ENCODE assay signal across 9 cellular contexts in the genomic region with DNA sequence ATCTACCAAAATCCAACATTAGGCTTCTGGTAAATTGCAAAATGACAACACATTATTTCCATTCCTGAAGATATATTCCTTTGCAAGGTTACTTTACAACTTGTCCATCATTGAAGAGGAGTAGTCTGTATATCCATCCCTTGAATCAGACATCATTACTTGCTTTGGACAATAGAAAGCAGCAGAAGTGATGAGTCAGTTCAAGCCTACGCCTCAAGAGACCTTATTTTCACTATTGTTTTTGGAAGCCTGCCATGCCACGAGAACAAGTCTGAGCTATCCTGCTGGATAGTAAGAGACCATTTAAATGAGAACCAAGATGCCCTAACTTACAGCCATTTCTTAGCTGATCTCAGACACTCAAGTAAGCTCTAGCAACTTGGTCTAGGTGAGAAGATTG.
DNase-seq lines count a peak whose midpoint lies in the region; ATAC-seq and TF ChIP-seq lines count a peak whose summit lies in the region.
"Had no signal": no experiment of that assay in that cellular context is flagged by ENCODE, and none has a peak within 500 bp of the region (broad histone marks: within the 10 kb centered on the region; RNA-seq: fewer than 3 reads in every experiment).

No MANE protein-coding gene starts in this region.

- H3K9me3 ChIP-seq in SK-N-SH (peaks cover 15% of the 10 kb centered on the region), osteoblast (ENCODE audit: low read depth, low read length) (no peaks in the 10 kb centered on the region), T-helper 17 cell (ENCODE audit: control insufficient read depth, low read length, poor library complexity, severe bottlenecking) (no peaks in the 10 kb centered on the region), right atrium auricular region (peaks cover 0 to 12% of the 10 kb centered on the region in 2 donors)

- no peaks in the 10 kb centered on the region for H3K4me1 ChIP-seq in SK-N-SH (ENCODE audit: control insufficient read depth in 1 of 2, insufficient read depth in 2 of 2, low read depth in 1 of 2, low read length in 1 of 2)
- peaks cover 11% of the 10 kb centered on the region for H3K4me1 ChIP-seq in osteoblast (ENCODE audit: insufficient read depth, low read length)
- H3K4me1 ChIP-seq in right atrium auricular region = no peaks in the 10 kb centered on the region

- H2AFZ ChIP-seq in SK-N-SH (ENCODE audit: low read depth) (0 out of 2 replicates have a peak overlapping the region, but pooled peaks have one; percentile 1), osteoblast (ENCODE audit: low read length) (no peak overlapping the region)

- H3K4me3 Mint-ChIP-seq in T-helper 17 cell = no peak overlapping the region
- no peak overlapping the region for H3K4me3 Mint-ChIP-seq in activated CD4-positive, alpha-beta memory T cell treated with anti-CD3 and anti-CD28 coated beads, Interleukin-2, amount 10 ng/mL, durations not matched to agents 7 days and 5 days
- H3K4me3 Mint-ChIP-seq in activated naive CD4-positive, alpha-beta T cell treated with anti-CD3 and anti-CD28 coated beads, Interleukin-2, amount 10 ng/mL, durations not matched to agents 7 days and 5 days = no peak overlapping the region

- peaks cover 14% of the 10 kb centered on the region for H3F3A ChIP-seq in SK-N-SH (replicated peaks; ENCODE audit: insufficient read depth)

- no peak for TF ChIP-seq EP300 in SK-N-SH (IDR thresholded peaks at IDR 0.05; ENCODE audit: borderline replicate concordance in 1 of 2, low read depth in 1 of 2, low read length in 1 of 2)

- no peaks in the 10 kb centered on the region for H3K9me2 ChIP-seq in SK-N-SH

- H3K36me3 ChIP-seq in SK-N-SH (replicated peaks in 1 of 2; ENCODE audit: control insufficient read depth in 1 of 2, insufficient read depth in 2 of 2, low read length in 1 of 2) (no peaks in the 10 kb centered on the region), osteoblast (ENCODE audit: insufficient read depth, low read length) (no peaks in the 10 kb centered on the region), right atrium auricular region (no peaks in the 10 kb centered on the region)

- TF ChIP-seq CTCF in SK-N-SH (IDR thresholded peaks at IDR 0.05) (no peak), osteoblast (IDR thresholded peaks at IDR 0.05; ENCODE audit: extremely low read depth, low read depth, low read length) (no peak), right atrium auricular region (IDR thresholded peaks at IDR 0.05) (no peak)

- H3K27me3 ChIP-seq in SK-N-SH (ENCODE audit: insufficient read depth) = no peaks in the 10 kb centered on the region
- peaks cover 36% of the 10 kb centered on the region for H3K27me3 ChIP-seq in osteoblast (ENCODE audit: insufficient read depth, low read length)
- no peaks in the 10 kb centered on the region for H3K27me3 ChIP-seq in right atrium auricular region

- H3K27ac ChIP-seq in SK-N-SH (ENCODE audit: low read depth in 2 of 2, low read length in 1 of 2) (peak overlapping the region in 1 of 2 experiments; percentile 51; a peak in 2 of 4 replicates), osteoblast (ENCODE audit: low read depth, low read length) (no peak overlapping the region), right atrium auricular region (no peak overlapping the region)

- peaks cover 4% of the 10 kb centered on the region; the same call in 1 of the 2 replicates for H4K20me1 ChIP-seq in SK-N-SH (ENCODE audit: insufficient read depth)
- no peaks in the 10 kb centered on the region for H4K20me1 ChIP-seq in osteoblast (ENCODE audit: insufficient read depth, low read length)

- no peaks in the 10 kb centered on the region for H3K4me1 Mint-ChIP-seq in T-helper 17 cell
- H3K4me1 Mint-ChIP-seq in activated CD4-positive, alpha-beta memory T cell treated with anti-CD3 and anti-CD28 coated beads, Interleukin-2, amount 10 ng/mL, durations not matched to agents 7 days and 5 days = no peaks in the 10 kb centered on the region
- H3K4me1 Mint-ChIP-seq in activated naive CD4-positive, alpha-beta T cell treated with anti-CD3 and anti-CD28 coated beads, Interleukin-2, amount 10 ng/mL, durations not matched to agents 7 days and 5 days = no peaks in the 10 kb centered on the region

- no peak for DNase-seq in SK-N-SH
- peak; percentile 88 for DNase-seq in osteoblast (ENCODE audit: insufficient read length, low spot score, missing footprints)
- DNase-seq in T-helper 17 cell = no peak
- no peak for DNase-seq in activated CD4-positive, alpha-beta memory T cell treated with anti-CD3 and anti-CD28 coated beads, Interleukin-2, amount 10 ng/mL, durations not matched to agents 7 days and 5 days
- no peak for DNase-seq in right atrium auricular region (ENCODE audit: low spot score)
- no peak for DNase-seq in activated naive CD4-positive, alpha-beta T cell treated with anti-CD3 and anti-CD28 coated beads, Interleukin-2, amount 10 ng/mL, durations not matched to agents 7 days and 5 days
- DNase-seq: activated naive CD4-positive, alpha-beta T cell treated with Interleukin-2 at 50 U/mL for 16 hours had no signal

- CTCF ChIA-PET in SK-N-SH (lab: Yijun Ruan, JAX) = no interaction called here
- CTCF ChIA-PET in activated CD4-positive, alpha-beta memory T cell treated with anti-CD3 and anti-CD28 coated beads, Interleukin-2, amount 10 ng/mL, durations not matched to agents 7 days and 5 days (lab: Charles Lee) = no interaction called here
- CTCF ChIA-PET in activated naive CD4-positive, alpha-beta T cell treated with anti-CD3 and anti-CD28 coated beads, Interleukin-2, amount 10 ng/mL, durations not matched to agents 7 days and 5 days (lab: Charles Lee) = no interaction called here

- no peak overlapping the region for H3K4me3 ChIP-seq in SK-N-SH (ENCODE audit: low read depth in 2 of 2, low read length in 1 of 2)
- no peak overlapping the region for H3K4me3 ChIP-seq in osteoblast (ENCODE audit: insufficient read depth, low read length)
- H3K4me3 ChIP-seq in right atrium auricular region = no peak overlapping the region

- no peaks in the 10 kb centered on the region for H3K36me3 Mint-ChIP-seq in T-helper 17 cell (ENCODE audit: low read depth)
- no peaks in the 10 kb centered on the region for H3K36me3 Mint-ChIP-seq in activated CD4-positive, alpha-beta memory T cell treated with anti-CD3 and anti-CD28 coated beads, Interleukin-2, amount 10 ng/mL, durations not matched to agents 7 days and 5 days (ENCODE audit: low read depth)
- no peaks in the 10 kb centered on the region for H3K36me3 Mint-ChIP-seq in activated naive CD4-positive, alpha-beta T cell treated with anti-CD3 and anti-CD28 coated beads, Interleukin-2, amount 10 ng/mL, durations not matched to agents 7 days and 5 days

- H3K79me2 ChIP-seq in SK-N-SH (ENCODE audit: insufficient read depth) (no peaks in the 10 kb centered on the region), osteoblast (ENCODE audit: insufficient read depth, low read length) (no peaks in the 10 kb centered on the region)

- POLR2A ChIA-PET in SK-N-SH (lab: Yijun Ruan, JAX) = no interaction called here
- POLR2A ChIA-PET in activated CD4-positive, alpha-beta memory T cell treated with anti-CD3 and anti-CD28 coated beads, Interleukin-2, amount 10 ng/mL, durations not matched to agents 7 days and 5 days (lab: Charles Lee) = no interaction called here

- 0% methylated on average over 2 of the region's 2 CpGs for WGBS in SK-N-SH (ENCODE audit: low lambda C conversion rate)

- no peak overlapping the region for H3K27ac Mint-ChIP-seq in T-helper 17 cell
- no peak overlapping the region for H3K27ac Mint-ChIP-seq in activated CD4-positive, alpha-beta memory T cell treated with anti-CD3 and anti-CD28 coated beads, Interleukin-2, amount 10 ng/mL, durations not matched to agents 7 days and 5 days
- H3K27ac Mint-ChIP-seq in activated naive CD4-positive, alpha-beta T cell treated with anti-CD3 and anti-CD28 coated beads, Interleukin-2, amount 10 ng/mL, durations not matched to agents 7 days and 5 days = no peak overlapping the region

- H3K4me2 ChIP-seq in SK-N-SH (peak overlapping the region; percentile 31; the same call in 1 of the 2 replicates), osteoblast (ENCODE audit: insufficient read depth, low read length) (peak overlapping the region; percentile 2)

- no peaks in the 10 kb centered on the region for H3K27me3 Mint-ChIP-seq in T-helper 17 cell
- no peaks in the 10 kb centered on the region for H3K27me3 Mint-ChIP-seq in activated CD4-positive, alpha-beta memory T cell treated with anti-CD3 and anti-CD28 coated beads, Interleukin-2, amount 10 ng/mL, durations not matched to agents 7 days and 5 days
- no peaks in the 10 kb centered on the region for H3K27me3 Mint-ChIP-seq in activated naive CD4-positive, alpha-beta T cell treated with anti-CD3 and anti-CD28 coated beads, Interleukin-2, amount 10 ng/mL, durations not matched to agents 7 days and 5 days

- H3K9ac ChIP-seq in SK-N-SH = no peak overlapping the region

- peaks cover 3% of the 10 kb centered on the region for H3K9me3 Mint-ChIP-seq in activated CD4-positive, alpha-beta memory T cell treated with anti-CD3 and anti-CD28 coated beads, Interleukin-2, amount 10 ng/mL, durations not matched to agents 7 days and 5 days
- peaks cover 3% of the 10 kb centered on the region for H3K9me3 Mint-ChIP-seq in activated naive CD4-positive, alpha-beta T cell treated with anti-CD3 and anti-CD28 coated beads, Interleukin-2, amount 10 ng/mL, durations not matched to agents 7 days and 5 days

- peak; percentile 74 for ATAC-seq in GM18909 (IDR thresholded peaks at IDR 0.05; ENCODE audit: poor library complexity, unreplicated experiment)
- ATAC-seq in HG03108 (IDR thresholded peaks at IDR 0.05; ENCODE audit: unreplicated experiment) = peak; percentile 85
- ATAC-seq in T-helper 17 cell = no peak

- TF ChIP-seq RAD21 in SK-N-SH (IDR thresholded peaks at IDR 0.05; ENCODE audit: low read length) = no peak

TF ChIP-seq in SK-N-SH, 30 proteins besides CTCF, POLR2A, EP300 and RAD21 (continues in another document):
- TF ChIP-seq, protein P1, sequence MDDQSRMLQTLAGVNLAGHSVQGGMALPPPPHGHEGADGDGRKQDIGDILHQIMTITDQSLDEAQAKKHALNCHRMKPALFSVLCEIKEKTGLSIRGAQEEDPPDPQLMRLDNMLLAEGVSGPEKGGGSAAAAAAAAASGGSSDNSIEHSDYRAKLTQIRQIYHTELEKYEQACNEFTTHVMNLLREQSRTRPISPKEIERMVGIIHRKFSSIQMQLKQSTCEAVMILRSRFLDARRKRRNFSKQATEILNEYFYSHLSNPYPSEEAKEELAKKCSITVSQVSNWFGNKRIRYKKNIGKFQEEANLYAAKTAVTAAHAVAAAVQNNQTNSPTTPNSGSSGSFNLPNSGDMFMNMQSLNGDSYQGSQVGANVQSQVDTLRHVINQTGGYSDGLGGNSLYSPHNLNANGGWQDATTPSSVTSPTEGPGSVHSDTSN (IDR thresholded peaks at IDR 0.05) = 0 out of 2 replicates have a peak, but pooled peaks have one; percentile 6
